8 cellular contexts compared by ENCODE assay signal in the genomic region with DNA sequence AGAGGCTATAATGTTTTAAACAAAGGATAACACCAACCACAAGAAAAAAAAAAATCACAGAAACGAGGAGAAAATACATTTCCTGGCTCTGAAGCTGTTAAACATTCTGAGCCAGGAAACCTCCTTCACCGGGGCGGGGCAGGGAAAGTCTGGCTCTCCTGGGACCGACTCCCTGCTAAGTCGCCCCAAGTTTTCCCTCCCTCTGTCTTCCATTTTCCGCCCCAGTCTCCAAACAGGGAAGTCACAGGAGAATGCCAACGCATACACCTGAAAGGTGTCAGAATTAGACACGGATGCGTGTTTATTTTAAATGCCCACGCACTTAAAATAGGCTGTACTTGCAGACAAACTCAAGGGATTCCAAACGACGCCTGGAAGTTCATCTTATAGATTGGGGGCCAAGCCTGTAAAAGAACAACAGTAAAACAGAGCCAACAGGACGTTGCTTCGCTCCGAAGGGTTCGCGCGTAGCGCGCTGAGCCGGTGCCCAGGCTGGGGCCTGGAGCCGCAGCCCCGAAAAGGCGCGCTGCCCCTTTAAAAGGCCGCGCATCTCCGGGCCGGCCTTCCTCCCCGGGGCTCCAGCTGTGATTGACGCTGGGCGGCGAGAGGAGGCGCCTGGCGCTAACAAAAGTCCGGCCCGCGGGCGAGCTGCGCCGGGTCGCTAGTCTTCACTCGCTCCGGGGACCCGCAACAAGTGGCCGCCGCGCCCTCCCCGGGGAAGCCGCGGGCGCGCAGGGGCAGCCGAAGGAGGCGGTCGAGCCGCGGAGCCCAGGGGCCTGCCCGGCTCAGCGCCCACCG. TPM values are rescaled to one million over a fixed set of nuclear protein-coding genes. Genes with fewer than 3 reads are reported as not detected.
DNase-seq lines count a peak whose midpoint lies in the region; ATAC-seq and TF ChIP-seq lines count a peak whose summit lies in the region.

A gene (plus strand): TSS at position 653 of the 798 bp plus-strand sequence.

- H3K4me1 Mint-ChIP-seq in stimulated activated naive CD8-positive, alpha-beta T cell treated with anti-CD3 and anti-CD28 coated beads, Interleukin-15, amount 100 ng/mL, for 72 hours, result no peaks in the 10 kb centered on the region

- no peak within 1 kb of the TSS for H3K4me3 Mint-ChIP-seq in stimulated activated naive CD8-positive, alpha-beta T cell treated with anti-CD3 and anti-CD28 coated beads, Interleukin-15, amount 100 ng/mL, for 72 hours

- no peak for TF ChIP-seq CTCF in fibroblast of villous mesenchyme (IDR thresholded peaks at IDR 0.05; ENCODE audit: insufficient read depth, low read depth, low read length)

- peak; percentile 6 for DNase-seq in stimulated activated naive CD8-positive, alpha-beta T cell treated with anti-CD3 and anti-CD28 coated beads, Interleukin-15, Interleukin-2, amounts not matched to agents 100 U/mL and 50 U/mL, for 24 hours
- DNase-seq in stimulated activated naive CD8-positive, alpha-beta T cell treated with anti-CD3 and anti-CD28 coated beads, Interleukin-15, amount 100 ng/mL, for 72 hours, result no peak
- peak; percentile 55 for DNase-seq in RPMI8226
- DNase-seq in fibroblast of villous mesenchyme (ENCODE audit: low read depth), result peak; percentile 77
- DNase-seq in myocyte (ENCODE audit: low read depth), result peak; percentile 87
- no peak for DNase-seq in activated effector memory CD4-positive, alpha-beta T cell treated with anti-CD3 and anti-CD28 coated beads, Interleukin-2, amount 50 U/mL, for 16 hours

- ATAC-seq in stimulated activated naive CD8-positive, alpha-beta T cell treated with anti-CD3 and anti-CD28 coated beads, Interleukin-15, Interleukin-2, amounts not matched to agents 100 U/mL and 50 U/mL, for 24 hours, result no peak
- ATAC-seq in stimulated activated naive CD8-positive, alpha-beta T cell treated with anti-CD3 and anti-CD28 coated beads, Interleukin-15, amount 100 ng/mL, for 72 hours, result no peak
- ATAC-seq in activated CD4-positive, CD25-positive, alpha-beta regulatory T cell treated with anti-CD3 and anti-CD28 coated beads, Interleukin-2, amount 50 U/mL, for 24 hours, result no peak
- no peak for ATAC-seq in HG02970 (IDR thresholded peaks at IDR 0.05; ENCODE audit: low FRiP score, unreplicated experiment)

- H3K9me3 Mint-ChIP-seq in stimulated activated naive CD8-positive, alpha-beta T cell treated with anti-CD3 and anti-CD28 coated beads, Interleukin-15, amount 100 ng/mL, for 72 hours, result no peaks in the 10 kb centered on the region

- peaks cover 45% of the 10 kb centered on the region for H3K27me3 Mint-ChIP-seq in stimulated activated naive CD8-positive, alpha-beta T cell treated with anti-CD3 and anti-CD28 coated beads, Interleukin-15, amount 100 ng/mL, for 72 hours

- H3K27ac Mint-ChIP-seq in stimulated activated naive CD8-positive, alpha-beta T cell treated with anti-CD3 and anti-CD28 coated beads, Interleukin-15, amount 100 ng/mL, for 72 hours, result no peak within 1 kb of the TSS

- peak within 1 kb of the TSS; percentile 76 for H3K4me3 ChIP-seq in fibroblast of villous mesenchyme (ENCODE audit: low read depth, low read length)

RNA-seq across cellular contexts. Expression of the gene that starts here (rescaled TPM):
- total RNA-seq in fibroblast of villous mesenchyme (10.6 and 11.2 TPM in 2 replicates), myocyte (9.7 and 11.2 TPM in 2 replicates)
- polyA plus RNA-seq in myocyte (2012), result 20.2 TPM

Comparison
In these comparisons a context has a peak if more than half of its experiments do, and no peak if none do; other contexts are left out.
1. DNase-seq: peak in stimulated activated naive CD8-positive, alpha-beta T cell treated with anti-CD3 and anti-CD28 coated beads, Interleukin-15, Interleukin-2, amounts not matched to agents 100 U/mL and 50 U/mL, for 24 hours (single experiment), RPMI8226 (single experiment), fibroblast of villous mesenchyme (single experiment) and myocyte (single experiment); none in stimulated activated naive CD8-positive, alpha-beta T cell treated with anti-CD3 and anti-CD28 coated beads, Interleukin-15, amount 100 ng/mL, for 72 hours (0 of 2) and activated effector memory CD4-positive, alpha-beta T cell treated with anti-CD3 and anti-CD28 coated beads, Interleukin-2, amount 50 U/mL, for 16 hours (single experiment).